Comparison of ENCODE assay signal across 8 cellular contexts in genomic region chr13:41668130-41668757, GRCh38.
DNase-seq lines count a peak whose midpoint lies in the region; ATAC-seq and TF ChIP-seq lines count a peak whose summit lies in the region.

No MANE protein-coding gene starts in this region.

- H3K9me2 ChIP-seq in SU-DHL-6 (replicated peaks; ENCODE audit: insufficient read depth, low read length), result no peaks in the 10 kb centered on the region

- no peaks in the 10 kb centered on the region for H3K27me3 ChIP-seq in SU-DHL-6 (ENCODE audit: low read length)

- H3K27ac Mint-ChIP-seq in type B pancreatic cell, result no peak overlapping the region

- no peaks in the 10 kb centered on the region for H3K9me3 ChIP-seq in SU-DHL-6 (ENCODE audit: insufficient read depth, low read length)

- no peaks in the 10 kb centered on the region for H3F3A ChIP-seq in SU-DHL-6 (ENCODE audit: insufficient read depth)

- H3K9me3 Mint-ChIP-seq in type B pancreatic cell, result no peaks in the 10 kb centered on the region

- no peak overlapping the region for H2AFZ ChIP-seq in SU-DHL-6 (ENCODE audit: low read depth, low read length, severe bottlenecking)

- ATAC-seq in HG02884 (IDR thresholded peaks at IDR 0.05; ENCODE audit: unreplicated experiment), result peak; percentile 73

- H3K79me2 ChIP-seq in SU-DHL-6 (ENCODE audit: insufficient read depth, low read length), result no peaks in the 10 kb centered on the region

- TF ChIP-seq CTCF in GM13977 (IDR thresholded peaks at IDR 0.05; ENCODE audit: extremely low read depth, insufficient read depth, missing control alignments) (peak; percentile 79), SU-DHL-6 (IDR thresholded peaks at IDR 0.05; ENCODE audit: insufficient read depth, low read length, poor library complexity, severe bottlenecking) (peak; percentile 52), lower leg skin (IDR thresholded peaks at IDR 0.05) (peak in 2 of 3 donors; percentile 46 to 79), type B pancreatic cell (conservative IDR thresholded peaks at IDR 0.05) (peak; percentile 92)

- in situ Hi-C loops in GM13977 (cut with MboI; ENCODE audit: low pct_unique_long_range_greater_than_20kb, low sequenced_read_pairs, unreplicated experiment), result loop anchor here (5.0 kb wide), 1 partner anchor 444 kb away; no protein-coding TSS in a partner anchor

- no peaks in the 10 kb centered on the region for H3K36me3 Mint-ChIP-seq in type B pancreatic cell

- H3K4me1 Mint-ChIP-seq in type B pancreatic cell (ENCODE audit: unreplicated experiment), result peaks cover 5% of the 10 kb centered on the region

- H3K4me3 Mint-ChIP-seq in type B pancreatic cell, result no peak overlapping the region

- no peaks in the 10 kb centered on the region for H4K20me1 ChIP-seq in SU-DHL-6 (ENCODE audit: low read depth, low read length)

- WGBS in lower leg skin, 2 donors, result 10 to 17% methylated on average over 1 of the region's 1 CpG

- H3K9ac ChIP-seq in SU-DHL-6 (ENCODE audit: low read length), result no peak overlapping the region

- peak; percentile 95 for DNase-seq in Ammon's horn (ENCODE audit: low spot score)
- DNase-seq in GM13977 (ENCODE audit: low spot score), result peak; percentile 44
- DNase-seq in NCI-H146 treated with DMSO at 0.1 percent for 48 hours (lab: John Stamatoyannopoulos, UW; ENCODE audit: unreplicated experiment), result peak; percentile 85
- peak; percentile 7 for DNase-seq in effector CD4-positive, alpha-beta T cell
- peak; percentile 63 to 82 for DNase-seq in lower leg skin (ENCODE audit: low spot score in 2 of 2)
- DNase-seq in type B pancreatic cell (ENCODE audit: extremely low spot score, unreplicated experiment), result no peak

- TF ChIP-seq POLR2A in lower leg skin (IDR thresholded peaks at IDR 0.05), result no peak

- intact Hi-C loops in lower leg skin (cut with DNase I; ENCODE audit: low total_unique reads), result no loop called here

- H3K4me3 ChIP-seq in SU-DHL-6 (ENCODE audit: insufficient read depth, low read length, poor library complexity, severe bottlenecking) (no peak overlapping the region), lower leg skin (ENCODE audit: low read depth, poor library complexity, severe bottlenecking) (no peak overlapping the region)

- no peaks in the 10 kb centered on the region for H3K27me3 Mint-ChIP-seq in type B pancreatic cell

- no peak overlapping the region for H3K4me2 ChIP-seq in SU-DHL-6 (ENCODE audit: low read depth, low read length, poor library complexity, severe bottlenecking)

- no peak overlapping the region for H3K27ac ChIP-seq in SU-DHL-6 (ENCODE audit: low read depth, low read length)

- no peaks in the 10 kb centered on the region for H3K36me3 ChIP-seq in SU-DHL-6 (ENCODE audit: low read length)
